ENCODE assay signal across 1 cellular context in the genomic region with DNA sequence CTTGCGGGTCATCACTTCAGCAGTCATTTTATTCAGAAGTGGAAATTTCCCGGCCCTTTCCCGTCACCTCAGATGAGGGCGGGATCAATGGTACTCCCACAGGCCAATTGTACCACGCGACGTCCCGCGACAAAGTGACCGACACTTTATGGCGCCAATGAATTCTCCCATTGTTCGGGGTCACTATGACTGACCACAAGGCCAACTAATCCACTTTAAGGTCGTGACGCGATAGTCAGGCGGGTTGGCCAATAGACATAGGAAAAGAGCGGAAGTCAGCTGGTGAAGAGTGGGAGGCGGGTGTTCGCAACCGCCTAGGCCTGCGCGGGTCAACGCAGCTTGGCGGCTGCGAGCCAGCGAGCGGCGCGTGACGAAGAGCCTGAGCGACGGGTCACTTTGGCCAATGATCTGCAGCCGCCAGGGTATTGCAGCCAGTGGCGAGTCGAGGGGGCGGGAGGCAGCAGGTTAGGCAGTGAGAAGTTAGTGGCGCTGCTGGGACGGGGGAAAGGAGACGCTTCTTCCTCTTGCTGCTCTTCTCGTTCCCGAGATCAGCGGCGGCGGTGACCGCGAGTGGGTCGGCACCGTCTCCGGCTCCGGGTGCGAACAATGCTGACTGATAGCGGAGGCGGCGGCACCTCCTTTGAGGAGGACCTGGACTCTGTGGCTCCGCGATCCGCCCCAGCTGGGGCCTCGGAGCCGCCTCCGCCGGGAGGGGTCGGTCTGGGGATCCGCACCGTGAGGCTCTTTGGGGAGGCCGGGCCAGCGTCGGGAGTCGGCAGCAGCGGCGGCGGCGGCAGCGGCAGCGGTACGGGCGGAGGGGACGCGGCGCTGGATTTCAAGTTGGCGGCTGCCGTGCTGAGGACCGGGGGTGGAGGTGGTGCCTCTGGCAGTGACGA.
TF ChIP-seq lines count a peak whose summit lies in the region.

Gene ANKHD1, plus strand, starts transcription at position 472 of the 896 bp plus-strand sequence. Its CDS starts 135 bp downstream, at position 607.

TF ChIP-seq in GM12878, 131 proteins besides CTCF, POLR2A, EP300 and RAD21 (continued from another document and continues in another):
- peak; percentile 97 for TF ChIP-seq ZBTB40 (IDR thresholded peaks at IDR 0.05; ENCODE audit: borderline replicate concordance)
- TF ChIP-seq ASH2L (IDR thresholded peaks at IDR 0.05; ENCODE audit: borderline replicate concordance, low read depth): 0 out of 2 replicates have a peak, but pooled peaks have one; percentile 66
- TF ChIP-seq, protein P1, sequence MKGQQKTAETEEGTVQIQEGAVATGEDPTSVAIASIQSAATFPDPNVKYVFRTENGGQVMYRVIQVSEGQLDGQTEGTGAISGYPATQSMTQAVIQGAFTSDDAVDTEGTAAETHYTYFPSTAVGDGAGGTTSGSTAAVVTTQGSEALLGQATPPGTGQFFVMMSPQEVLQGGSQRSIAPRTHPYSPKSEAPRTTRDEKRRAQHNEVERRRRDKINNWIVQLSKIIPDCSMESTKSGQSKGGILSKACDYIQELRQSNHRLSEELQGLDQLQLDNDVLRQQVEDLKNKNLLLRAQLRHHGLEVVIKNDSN (IDR thresholded peaks at IDR 0.05; ENCODE audit: borderline replicate concordance, extremely low read length, insufficient read depth, low read depth, low read length): peak; percentile 75
- no peak for TF ChIP-seq FOXK2 (IDR thresholded peaks at IDR 0.05)
- TF ChIP-seq RB1 (IDR thresholded peaks at IDR 0.05; ENCODE audit: borderline replicate concordance): peak; percentile 53; the same call in 1 of the 2 replicates
- no peak for TF ChIP-seq ZNF384 (IDR thresholded peaks at IDR 0.05; ENCODE audit: borderline replicate concordance, low read depth, low read length)
- peak; percentile 96 for TF ChIP-seq POLR2AphosphoS5 (IDR thresholded peaks at IDR 0.05; ENCODE audit: low read length)
- peak; percentile 31; the same call in 1 of the 2 replicates for TF ChIP-seq BACH1 (IDR thresholded peaks at IDR 0.05; ENCODE audit: borderline replicate concordance)
- TF ChIP-seq, protein P2, sequence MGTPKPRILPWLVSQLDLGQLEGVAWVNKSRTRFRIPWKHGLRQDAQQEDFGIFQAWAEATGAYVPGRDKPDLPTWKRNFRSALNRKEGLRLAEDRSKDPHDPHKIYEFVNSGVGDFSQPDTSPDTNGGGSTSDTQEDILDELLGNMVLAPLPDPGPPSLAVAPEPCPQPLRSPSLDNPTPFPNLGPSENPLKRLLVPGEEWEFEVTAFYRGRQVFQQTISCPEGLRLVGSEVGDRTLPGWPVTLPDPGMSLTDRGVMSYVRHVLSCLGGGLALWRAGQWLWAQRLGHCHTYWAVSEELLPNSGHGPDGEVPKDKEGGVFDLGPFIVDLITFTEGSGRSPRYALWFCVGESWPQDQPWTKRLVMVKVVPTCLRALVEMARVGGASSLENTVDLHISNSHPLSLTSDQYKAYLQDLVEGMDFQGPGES (IDR thresholded peaks at IDR 0.05): peak; percentile 97
- TF ChIP-seq CBFB (IDR thresholded peaks at IDR 0.05; ENCODE audit: low read depth): peak; percentile 49; the same call in 1 of the 2 replicates
- TF ChIP-seq, protein P3, sequence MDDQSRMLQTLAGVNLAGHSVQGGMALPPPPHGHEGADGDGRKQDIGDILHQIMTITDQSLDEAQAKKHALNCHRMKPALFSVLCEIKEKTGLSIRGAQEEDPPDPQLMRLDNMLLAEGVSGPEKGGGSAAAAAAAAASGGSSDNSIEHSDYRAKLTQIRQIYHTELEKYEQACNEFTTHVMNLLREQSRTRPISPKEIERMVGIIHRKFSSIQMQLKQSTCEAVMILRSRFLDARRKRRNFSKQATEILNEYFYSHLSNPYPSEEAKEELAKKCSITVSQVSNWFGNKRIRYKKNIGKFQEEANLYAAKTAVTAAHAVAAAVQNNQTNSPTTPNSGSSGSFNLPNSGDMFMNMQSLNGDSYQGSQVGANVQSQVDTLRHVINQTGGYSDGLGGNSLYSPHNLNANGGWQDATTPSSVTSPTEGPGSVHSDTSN (IDR thresholded peaks at IDR 0.05; ENCODE audit: insufficient replicate concordance, low read depth, low read length): peak; percentile 96
- no peak; the same call in 1 of the 2 replicates for TF ChIP-seq SIN3A (IDR thresholded peaks at IDR 0.05; ENCODE audit: low read depth, low read length)
- no peak for TF ChIP-seq CBX5 (IDR thresholded peaks at IDR 0.05; ENCODE audit: low read depth)
- TF ChIP-seq ZNF24 (IDR thresholded peaks at IDR 0.05): no peak
- no peak for TF ChIP-seq EED (IDR thresholded peaks at IDR 0.05; ENCODE audit: low read depth)
- TF ChIP-seq FOS (IDR thresholded peaks at IDR 0.05; ENCODE audit: borderline replicate concordance, extremely low read depth, insufficient read length): peak; percentile 88
- TF ChIP-seq, protein P4, sequence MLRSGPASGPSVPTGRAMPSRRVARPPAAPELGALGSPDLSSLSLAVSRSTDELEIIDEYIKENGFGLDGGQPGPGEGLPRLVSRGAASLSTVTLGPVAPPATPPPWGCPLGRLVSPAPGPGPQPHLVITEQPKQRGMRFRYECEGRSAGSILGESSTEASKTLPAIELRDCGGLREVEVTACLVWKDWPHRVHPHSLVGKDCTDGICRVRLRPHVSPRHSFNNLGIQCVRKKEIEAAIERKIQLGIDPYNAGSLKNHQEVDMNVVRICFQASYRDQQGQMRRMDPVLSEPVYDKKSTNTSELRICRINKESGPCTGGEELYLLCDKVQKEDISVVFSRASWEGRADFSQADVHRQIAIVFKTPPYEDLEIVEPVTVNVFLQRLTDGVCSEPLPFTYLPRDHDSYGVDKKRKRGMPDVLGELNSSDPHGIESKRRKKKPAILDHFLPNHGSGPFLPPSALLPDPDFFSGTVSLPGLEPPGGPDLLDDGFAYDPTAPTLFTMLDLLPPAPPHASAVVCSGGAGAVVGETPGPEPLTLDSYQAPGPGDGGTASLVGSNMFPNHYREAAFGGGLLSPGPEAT (IDR thresholded peaks at IDR 0.05; ENCODE audit: low read depth): peak; percentile 25; the same call in 1 of the 2 replicates
- TF ChIP-seq E2F8 (IDR thresholded peaks at IDR 0.05; ENCODE audit: low read depth, partially characterized antibody): peak; percentile 90
- TF ChIP-seq BRCA1 (IDR thresholded peaks at IDR 0.05; ENCODE audit: low read depth, low read length): no peak
- TF ChIP-seq ATF3 (IDR thresholded peaks at IDR 0.05; ENCODE audit: borderline replicate concordance, extremely low read depth, low read depth, low read length): no peak
- TF ChIP-seq NFYA (IDR thresholded peaks at IDR 0.05; ENCODE audit: borderline replicate concordance, low read depth, low read length): no peak; the same call in 1 of the 2 replicates
- TF ChIP-seq NR2C2 (IDR thresholded peaks at IDR 0.05; ENCODE audit: borderline replicate concordance, control insufficient read depth, insufficient read length, low read depth): no peak
- TF ChIP-seq MXI1 (IDR thresholded peaks at IDR 0.05; ENCODE audit: low read depth, low read length): 0 out of 2 replicates have a peak, but pooled peaks have one; percentile 39
- peak; percentile 86 for TF ChIP-seq ATF7 (IDR thresholded peaks at IDR 0.05; ENCODE audit: low read depth)
- 0 out of 2 replicates have a peak, but pooled peaks have one; percentile 16 for TF ChIP-seq FOXM1 (IDR thresholded peaks at IDR 0.05; ENCODE audit: low read depth, low read length)
- peak; percentile 97 for TF ChIP-seq ZNF622 (IDR thresholded peaks at IDR 0.05)
- TF ChIP-seq HCFC1 (IDR thresholded peaks at IDR 0.05; ENCODE audit: low read length): peak; percentile 63
- TF ChIP-seq ZNF207 (IDR thresholded peaks at IDR 0.05; ENCODE audit: borderline replicate concordance): peak; percentile 77; the same call in 1 of the 2 replicates
- peak; percentile 48 for TF ChIP-seq RELA (IDR thresholded peaks at IDR 0.05; ENCODE audit: borderline replicate concordance, partially characterized antibody)
- TF ChIP-seq ESRRA (IDR thresholded peaks at IDR 0.05; ENCODE audit: low read length): no peak
- TF ChIP-seq MEF2A (IDR thresholded peaks at IDR 0.05; ENCODE audit: insufficient read depth, low read depth, low read length): no peak
- TF ChIP-seq SP1 (IDR thresholded peaks at IDR 0.05; ENCODE audit: low read depth, low read length): peak; percentile 98
- TF ChIP-seq SMAD1 (IDR thresholded peaks at IDR 0.05; ENCODE audit: low read depth, partially characterized antibody): peak; percentile 70
- TF ChIP-seq ATF2 (IDR thresholded peaks at IDR 0.05; ENCODE audit: low read length): no peak
- 0 out of 2 replicates have a peak, but pooled peaks have one; percentile 26 for TF ChIP-seq TCF3 (IDR thresholded peaks at IDR 0.05; ENCODE audit: borderline replicate concordance, insufficient read depth, low read depth, low read length)
- TF ChIP-seq NR2F1 (conservative IDR thresholded peaks at IDR 0.05): peak; percentile 52
- TF ChIP-seq TCF7 (IDR thresholded peaks at IDR 0.05; ENCODE audit: borderline replicate concordance): no peak
- no peak for TF ChIP-seq TCF12 (IDR thresholded peaks at IDR 0.05; ENCODE audit: low read depth, low read length)
- TF ChIP-seq ZNF274 (IDR thresholded peaks at IDR 0.05; ENCODE audit: insufficient read depth, insufficient read length): no peak
- TF ChIP-seq ETV6 (conservative IDR thresholded peaks at IDR 0.05 in 1 of 2, IDR thresholded peaks at IDR 0.05 in 1 of 2; ENCODE audit: borderline replicate concordance in 1 of 2, low read depth in 1 of 2): no peak
- TF ChIP-seq MAX (IDR thresholded peaks at IDR 0.05; ENCODE audit: low read depth, low read length): peak; percentile 20
- no peak for TF ChIP-seq CBX3 (IDR thresholded peaks at IDR 0.05; ENCODE audit: borderline replicate concordance, low read depth)
- peak; percentile 23 for TF ChIP-seq MYC (IDR thresholded peaks at IDR 0.05; ENCODE audit: insufficient read depth, insufficient read length, insufficient replicate concordance, low read length, severe bottlenecking)
- TF ChIP-seq BMI1 (IDR thresholded peaks at IDR 0.05; ENCODE audit: borderline replicate concordance): no peak
- peak; percentile 64; the same call in 1 of the 2 replicates for TF ChIP-seq MTA2 (IDR thresholded peaks at IDR 0.05; ENCODE audit: low read depth)
- no peak for TF ChIP-seq MYB (IDR thresholded peaks at IDR 0.05; ENCODE audit: borderline replicate concordance, low read depth, low read length)
- no peak for TF ChIP-seq HDAC6 (IDR thresholded peaks at IDR 0.05; ENCODE audit: unreplicated experiment)
